Comparison of ENCODE assay signal across 8 cellular contexts in the genomic region with DNA sequence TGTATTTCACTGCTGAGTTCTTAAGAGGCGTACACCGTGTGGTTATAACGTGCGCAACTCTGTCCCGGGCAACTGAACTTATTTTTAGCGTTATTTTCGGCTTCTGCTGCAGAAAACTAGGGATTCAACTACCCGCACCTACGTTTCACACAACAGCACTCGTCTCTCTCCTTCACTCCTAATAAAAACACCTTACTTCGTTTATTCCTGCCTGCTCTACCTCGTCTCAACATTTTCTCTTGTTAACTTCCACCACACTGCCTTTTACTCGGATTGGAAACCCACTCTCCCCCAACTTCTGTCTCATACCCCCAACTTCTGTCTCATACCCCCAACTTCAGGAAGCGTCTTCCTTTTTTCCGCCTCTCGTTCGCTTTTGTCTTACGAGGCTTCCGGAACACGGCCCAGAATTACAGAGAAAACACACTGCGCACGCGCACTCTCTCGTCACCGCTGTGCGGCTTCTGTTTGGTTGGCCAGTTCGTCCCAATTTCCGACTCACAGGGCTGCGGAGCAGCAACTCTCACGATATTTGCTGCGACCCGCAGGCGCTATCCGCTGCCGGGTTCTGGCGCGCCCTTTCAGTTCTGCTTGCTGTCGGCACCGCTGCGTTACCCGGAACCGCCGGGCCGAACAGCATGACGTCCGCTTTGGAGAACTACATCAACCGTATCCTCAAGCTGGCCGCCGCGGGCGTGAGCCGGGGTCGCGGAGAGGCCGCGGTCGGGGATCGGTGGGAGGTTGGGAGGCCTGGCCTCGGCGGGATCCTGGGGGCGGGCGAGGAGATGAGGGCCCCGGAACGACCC. TPM values are rescaled to one million over a fixed set of nuclear protein-coding genes. Genes with fewer than 3 reads are reported as not detected.
DNase-seq lines count a peak whose midpoint lies in the region; ATAC-seq, FAIRE-seq and TF ChIP-seq lines count a peak whose summit lies in the region.

TSS of gene LSM8 (plus strand) at position 579 of the 806 bp plus-strand sequence. CDS start at position 639, 60 bp downstream.

- FAIRE-seq in GM12891 (lab: Jason Lieb, UNC), result peak; percentile 98

- H3K36me3 ChIP-seq in cardiac muscle cell, result peaks cover 19% of the 10 kb centered on the region
- no peaks in the 10 kb centered on the region for H3K36me3 ChIP-seq in parathyroid adenoma (ENCODE audit: control insufficient read depth, insufficient read depth, low read length)
- H3K36me3 ChIP-seq in tibial nerve, result peaks cover 0 to 12% (median 0%) of the 10 kb centered on the region in 3 donors

- peaks cover 52 to 54% (median 52%) of the 10 kb centered on the region in 3 donors for H3K4me1 Mint-ChIP-seq in T-cell

- ATAC-seq in HG02840 (IDR thresholded peaks at IDR 0.05; ENCODE audit: low FRiP score, unreplicated experiment) (peak; percentile 98), T-cell (replicated peaks in 1 of 4) (peak; percentile 98 to 99 (median 99))

- H3K27me3 ChIP-seq in cardiac muscle cell, result no peaks in the 10 kb centered on the region
- no peaks in the 10 kb centered on the region for H3K27me3 ChIP-seq in parathyroid adenoma (ENCODE audit: control insufficient read depth, insufficient read depth, low read length)
- H3K27me3 ChIP-seq in tibial nerve, result no peaks in the 10 kb centered on the region

- no peaks in the 10 kb centered on the region for H3K79me2 ChIP-seq in parathyroid adenoma

- H3K27ac Mint-ChIP-seq in T-cell, result peak within 1 kb of the TSS; percentile 97 to 99

- WGBS in adipose tissue, 3 donors, result 0 to 1% (median 0%) methylated on average over 63 to 64 of the region's 64 CpGs
- WGBS in tibial nerve, 2 donors, result 0 to 1% methylated on average over 51 to 63 of the region's 64 CpGs

- peak within 1 kb of the TSS; percentile 67 for H3K4me2 ChIP-seq in parathyroid adenoma (ENCODE audit: low read length)

- no peak for TF ChIP-seq CTCF in cardiac muscle cell (IDR thresholded peaks at IDR 0.05; ENCODE audit: low read depth, low read length)
- no peak for TF ChIP-seq CTCF in parathyroid adenoma (IDR thresholded peaks at IDR 0.05)
- peak in 2 of 5 experiments; percentile 10 to 37 for TF ChIP-seq CTCF in tibial nerve (IDR thresholded peaks at IDR 0.05)

- DNase-seq in GM12891 (ENCODE audit: insufficient read length, low spot score), result peak; percentile 72
- DNase-seq in NCI-H1436 treated with DMSO at 0.1 percent for 48 hours (lab: John Stamatoyannopoulos, UW), result peak; percentile 90
- DNase-seq in T-cell, result peak; percentile 93 to 98 (median 96)
- peak; percentile 98 to 99 for DNase-seq in cardiac muscle cell (ENCODE audit: low read depth in 1 of 2, low spot score in 1 of 2)
- peak; percentile 93 to 94 for DNase-seq in tibial nerve (ENCODE audit: low spot score in 2 of 2)

- POLR2A ChIA-PET in T-cell (lab: Charles Lee), result no interaction called here

- H3K36me3 Mint-ChIP-seq in T-cell, result peaks cover 27% of the 10 kb centered on the region

- peaks cover 0 to 4% (median 0%) of the 10 kb centered on the region in 3 donors for H3K9me3 Mint-ChIP-seq in T-cell

- no peaks in the 10 kb centered on the region for H3K9me3 ChIP-seq in cardiac muscle cell (ENCODE audit: low read depth)
- no peaks in the 10 kb centered on the region for H3K9me3 ChIP-seq in parathyroid adenoma (ENCODE audit: control insufficient read depth, low read length)
- H3K9me3 ChIP-seq in tibial nerve, result no peaks in the 10 kb centered on the region

- H3K4me1 ChIP-seq in cardiac muscle cell (ENCODE audit: low read depth) (peaks cover 24% of the 10 kb centered on the region), parathyroid adenoma (no peaks in the 10 kb centered on the region), tibial nerve (peaks cover 0 to 40% (median 18%) of the 10 kb centered on the region in 4 donors)

- peak within 1 kb of the TSS; percentile 87 for H2AFZ ChIP-seq in parathyroid adenoma

- H3K4me3 ChIP-seq in cardiac muscle cell (peak within 1 kb of the TSS; percentile 53), parathyroid adenoma (ENCODE audit: low read depth, low read length) (peak within 1 kb of the TSS; percentile 87), tibial nerve (peak within 1 kb of the TSS; percentile 73 to 92 (median 84))

- H3K27me3 Mint-ChIP-seq in T-cell, result no peaks in the 10 kb centered on the region

- H3K27ac ChIP-seq in adipose tissue (ENCODE audit: low read depth, low read length), result peak within 1 kb of the TSS; percentile 62
- H3K27ac ChIP-seq in cardiac muscle cell, result peak within 1 kb of the TSS; percentile 96
- peak within 1 kb of the TSS; percentile 81 for H3K27ac ChIP-seq in parathyroid adenoma
- H3K27ac ChIP-seq in tibial nerve, result peak within 1 kb of the TSS; percentile 73 to 95 (median 92)

- CTCF ChIA-PET in T-cell (lab: Charles Lee), result interaction anchor here in 1 of 2 donors (1.0 kb wide), 1 partner anchor 14 kb away, joined by 3 read pairs; no protein-coding TSS in a partner anchor

- peak; percentile 93 for TF ChIP-seq POLR2A in GM12891 (IDR thresholded peaks at IDR 0.05; ENCODE audit: low read depth, low read length)
- peak; percentile 63 to 75 for TF ChIP-seq POLR2A in tibial nerve (IDR thresholded peaks at IDR 0.05)

- peak within 1 kb of the TSS; percentile 46 for H3K9ac ChIP-seq in parathyroid adenoma

- H3K4me3 Mint-ChIP-seq in T-cell, result peak within 1 kb of the TSS; percentile 88 to 99 (median 93)

- peak; percentile 33 to 94 for TF ChIP-seq EP300 in tibial nerve (IDR thresholded peaks at IDR 0.05)

TF ChIP-seq in GM12891, 5 proteins besides CTCF, POLR2A, EP300 and RAD21:
- peak; percentile 57; the same call in 1 of the 2 replicates for TF ChIP-seq SPI1 (IDR thresholded peaks at IDR 0.05; ENCODE audit: low read depth, low read length)
- TF ChIP-seq POLR2AphosphoS5 (IDR thresholded peaks at IDR 0.05; ENCODE audit: low read depth, low read length), result peak; percentile 77
- no peak for TF ChIP-seq POU2F2 (IDR thresholded peaks at IDR 0.05; ENCODE audit: low read depth, low read length)

RNA-seq across cellular contexts. Expression of gene LSM8, which starts in this region (rescaled TPM):
- polyA plus RNA-seq in GM12891 (2012; ENCODE audit: low read depth, missing spikeins), result 60.4 TPM
- total RNA-seq in T-cell (10 to 100 TPM; 31.0 to 57.9 (median 51.5) TPM), cardiac muscle cell (48.2 and 94.2 TPM in 2 replicates), tibial nerve (10 to 100 TPM; 18.6 to 32.9 (median 27.8) TPM)
- polyA plus RNA-seq in adipose tissue (10 to 100 TPM; 15.9 to 23.3 (median 16.8) TPM), cardiac muscle cell (81.8 and 84.5 TPM in 2 replicates)

Comparison
In these comparisons a context has a peak if more than half of its experiments do, and no peak if none do; other contexts are left out.
1. Peak in every context shown above with its lines: DNase-seq, ATAC-seq, H3K4me3 ChIP-seq and H3K27ac ChIP-seq.